In genomic region chr3:180319461-180319860, GRCh38 we compare ENCODE assay signal across 3 cellular contexts.
TF ChIP-seq lines count a peak whose summit lies in the region.

No MANE protein-coding gene starts in this region.

TF ChIP-seq in SK-N-SH, 30 proteins besides CTCF, POLR2A, EP300 and RAD21 (continued from another document):
- TF ChIP-seq IRF3 (IDR thresholded peaks at IDR 0.05; ENCODE audit: low read depth, low read length) (no peak), NRF1 (IDR thresholded peaks at IDR 0.05; ENCODE audit: low read depth, low read length) (no peak), SMC3 (IDR thresholded peaks at IDR 0.05; ENCODE audit: low read depth, low read length) (no peak), FOXM1 (IDR thresholded peaks at IDR 0.05; ENCODE audit: low read depth) (no peak), MEF2A (IDR thresholded peaks at IDR 0.05; ENCODE audit: borderline replicate concordance, low read depth) (no peak), JUND (IDR thresholded peaks at IDR 0.05) (no peak), NFIC (IDR thresholded peaks at IDR 0.05; ENCODE audit: borderline replicate concordance) (no peak), USF2 (IDR thresholded peaks at IDR 0.05; ENCODE audit: borderline replicate concordance, low read depth, low read length) (no peak)

TF ChIP-seq in SK-N-SH treated with all-trans-retinoic acid at 6 μM for 48 hours, 23 proteins besides CTCF, POLR2A, EP300 and RAD21:
- TF ChIP-seq CSRNP3 (CRISPR knock-in tag; IDR thresholded peaks at IDR 0.05), result no peak
- no peak for TF ChIP-seq PATZ1 (CRISPR knock-in tag; IDR thresholded peaks at IDR 0.05; ENCODE audit: borderline replicate concordance)
- no peak for TF ChIP-seq ZNF70 (CRISPR knock-in tag; IDR thresholded peaks at IDR 0.05)
- no peak for TF ChIP-seq BACH2 (CRISPR knock-in tag; IDR thresholded peaks at IDR 0.05; ENCODE audit: borderline replicate concordance)
- TF ChIP-seq ZNF8 (CRISPR knock-in tag; IDR thresholded peaks at IDR 0.05), result no peak
- TF ChIP-seq CREB5 (CRISPR knock-in tag; IDR thresholded peaks at IDR 0.05; ENCODE audit: low read depth), result no peak
- TF ChIP-seq CSDC2 (CRISPR knock-in tag; IDR thresholded peaks at IDR 0.05), result no peak
- TF ChIP-seq ZFP30 (CRISPR knock-in tag; IDR thresholded peaks at IDR 0.05), result no peak
- TF ChIP-seq PPARA (CRISPR knock-in tag; IDR thresholded peaks at IDR 0.05; ENCODE audit: borderline replicate concordance), result no peak
- TF ChIP-seq ISL1 (CRISPR knock-in tag; IDR thresholded peaks at IDR 0.05), result no peak

TF ChIP-seq in IMR-90, 13 proteins besides CTCF, POLR2A, EP300 and RAD21:
- TF ChIP-seq ELK1 (IDR thresholded peaks at IDR 0.05; ENCODE audit: borderline replicate concordance, low read depth, low read length) (no peak), RFX5 (IDR thresholded peaks at IDR 0.05; ENCODE audit: low read depth, low read length) (no peak), CHD1 (IDR thresholded peaks at IDR 0.05; ENCODE audit: low read depth, low read length) (no peak), CEBPB (IDR thresholded peaks at IDR 0.05; ENCODE audit: low read depth, low read length) (no peak), BHLHE40 (IDR thresholded peaks at IDR 0.05; ENCODE audit: low read depth, low read length) (no peak), USF2 (IDR thresholded peaks at IDR 0.05; ENCODE audit: low read depth, low read length) (no peak), MXI1 (IDR thresholded peaks at IDR 0.05; ENCODE audit: borderline replicate concordance, low read depth, low read length) (no peak), SMC3 (IDR thresholded peaks at IDR 0.05; ENCODE audit: low read depth, low read length) (no peak), FOS (IDR thresholded peaks at IDR 0.05; ENCODE audit: low read depth, low read length) (no peak), MAZ (IDR thresholded peaks at IDR 0.05; ENCODE audit: borderline replicate concordance, low read depth, low read length) (no peak), RCOR1 (IDR thresholded peaks at IDR 0.05; ENCODE audit: insufficient replicate concordance, low read length) (no peak), MAFK (IDR thresholded peaks at IDR 0.05; ENCODE audit: low read depth, low read length) (no peak), NFE2L2 (IDR thresholded peaks at IDR 0.05; ENCODE audit: low read depth, low read length) (no peak)
TF ChIP-seq in IMR-90: peak in this region for 0.
